ENCODE assay signal across 32 cellular contexts in the genomic region with DNA sequence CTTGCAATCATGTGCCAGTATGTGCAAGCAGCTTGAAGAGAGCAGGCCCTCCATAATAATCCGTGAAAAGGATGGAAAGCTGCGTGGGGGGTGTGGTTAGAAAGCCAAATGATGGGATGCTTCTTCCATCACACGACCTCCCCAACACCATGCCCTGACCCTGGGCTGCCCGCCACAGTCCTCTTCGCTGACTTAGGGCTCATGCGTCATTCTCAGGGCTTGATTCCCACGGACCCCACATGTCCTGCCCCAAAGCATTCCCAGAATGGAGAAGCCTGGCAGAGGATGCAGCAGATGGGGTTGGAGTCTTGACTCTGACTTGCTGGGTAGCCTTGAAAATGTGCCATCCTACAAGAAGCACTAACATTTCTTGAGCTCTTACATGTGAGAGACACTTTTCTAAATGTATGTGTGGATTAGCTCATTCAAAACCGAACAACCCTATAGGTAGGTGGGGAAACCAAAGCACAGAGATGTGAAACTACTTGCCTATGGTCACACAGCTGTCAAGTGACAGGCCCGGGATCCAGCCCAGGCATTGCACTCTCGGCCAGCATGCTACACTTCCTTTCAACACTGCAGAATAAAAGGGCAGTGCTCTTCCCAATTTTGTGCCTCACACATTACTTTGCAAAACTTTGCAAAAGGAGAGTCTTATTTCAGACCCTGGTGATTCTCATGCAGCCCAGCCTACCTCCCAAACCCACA. TPM values are rescaled to one million over a fixed set of nuclear protein-coding genes. Genes with fewer than 3 reads are reported as not detected.
A peak's percentile ranks its signal among the peaks of the same experiment; 100 is the strongest.
DNase-seq lines count a peak whose midpoint lies in the region; ATAC-seq and TF ChIP-seq lines count a peak whose summit lies in the region.
"Had no signal": no experiment of that assay in that cellular context is flagged by ENCODE, and none has a peak within 500 bp of the region (broad histone marks: within the 10 kb centered on the region; RNA-seq: fewer than 3 reads in every experiment).

No MANE protein-coding gene starts in this region.

- H3K4me1 ChIP-seq in heart right ventricle (peaks cover 14 to 58% (median 27%) of the 10 kb centered on the region in 9 donors), adrenal gland (replicated peaks in 1 of 2) (peaks cover 81 to 83% of the 10 kb centered on the region in 2 donors), upper lobe of right lung (peaks cover 25% of the 10 kb centered on the region)

- no peaks in the 10 kb centered on the region for H3K9me3 Mint-ChIP-seq in nephron
- no peaks in the 10 kb centered on the region for H3K9me3 Mint-ChIP-seq in natural killer cell treated with Interleukin-12 subunit alpha and Interleukin-12 subunit beta and Interleukin-15 and Interleukin-18, amount 100 ng/mL, for 72 hours
- H3K9me3 Mint-ChIP-seq: activated naive CD8-positive, alpha-beta T cell treated with anti-CD3 and anti-CD28 coated beads for 36 hours; CD8-positive, alpha-beta T cell; H9; neural progenitor cell; T-helper 1 cell treated with Interleukin-12 subunit alpha and Interleukin-12 subunit beta and Interleukin-4 antibody, amounts not matched to agents 30 μg/mL and 1 μg/mL, for 36 hours had no signal

- H3K4me3 ChIP-seq in heart right ventricle (no peak overlapping the region), adrenal gland (no peak overlapping the region), upper lobe of right lung (no peak overlapping the region)
- H3K4me3 ChIP-seq: heart left ventricle, neural progenitor cell, testis had no signal

- H3K36me3 Mint-ChIP-seq in nephron (ENCODE audit: low read depth) = no peaks in the 10 kb centered on the region
- H3K36me3 Mint-ChIP-seq in natural killer cell treated with Interleukin-12 subunit alpha and Interleukin-12 subunit beta and Interleukin-15 and Interleukin-18, amount 100 ng/mL, for 72 hours = no peaks in the 10 kb centered on the region
- H3K36me3 Mint-ChIP-seq: activated naive CD8-positive, alpha-beta T cell treated with anti-CD3 and anti-CD28 coated beads for 36 hours; CD8-positive, alpha-beta T cell; neural progenitor cell had no signal

- H3K9me3 ChIP-seq in heart right ventricle (no peaks in the 10 kb centered on the region), adrenal gland (replicated peaks in 1 of 3) (no peaks in the 10 kb centered on the region), upper lobe of right lung (no peaks in the 10 kb centered on the region)
- H3K9me3 ChIP-seq: heart left ventricle, testis had no signal

- 81 to 82% methylated on average over 10 of the region's 10 CpGs for WGBS in heart right ventricle, 2 donors
- 57 to 68% (median 65%) methylated on average over 10 of the region's 10 CpGs for WGBS in adrenal gland, 4 donors

- no peaks in the 10 kb centered on the region for H3K27me3 ChIP-seq in heart right ventricle
- no peaks in the 10 kb centered on the region for H3K27me3 ChIP-seq in adrenal gland
- H3K27me3 ChIP-seq in upper lobe of right lung = no peaks in the 10 kb centered on the region
- H3K27me3 ChIP-seq: heart left ventricle, neural progenitor cell, testis had no signal

- intact Hi-C loops in Right ventricle myocardium inferior (cut with DNase I) = no loop called here
- intact Hi-C loops in heart right ventricle (cut with DNase I) = loop anchor here in 5 of 10 donors (5.0 kb wide), 1 partner anchor 33 kb away; no protein-coding TSS in a partner anchor
- intact Hi-C loops in adrenal gland (cut with DNase I) = no loop called here
- intact Hi-C loops in upper lobe of right lung (cut with DNase I) = loop anchor here (10.0 kb wide), 1 partner anchor 114 kb away; no protein-coding TSS in a partner anchor

- H3K4me3 Mint-ChIP-seq in nephron = peak overlapping the region in 2 of 3 experiments; percentile 23 to 86
- no peak overlapping the region for H3K4me3 Mint-ChIP-seq in natural killer cell treated with Interleukin-12 subunit alpha and Interleukin-12 subunit beta and Interleukin-15 and Interleukin-18, amount 100 ng/mL, for 72 hours
- H3K4me3 Mint-ChIP-seq: activated CD8-positive, alpha-beta T cell treated with anti-CD3 and anti-CD28 coated beads, Interleukin-2, amount 10 ng/mL, durations not matched to agents 7 days and 5 days; activated naive CD8-positive, alpha-beta T cell treated with anti-CD3 and anti-CD28 coated beads for 36 hours; CD8-positive, alpha-beta T cell; H9; neural progenitor cell; T-helper 1 cell treated with Interleukin-12 subunit alpha and Interleukin-12 subunit beta and Interleukin-4 antibody, amounts not matched to agents 30 μg/mL and 1 μg/mL, for 36 hours had no signal

- TF ChIP-seq CTCF in heart right ventricle (IDR thresholded peaks at IDR 0.05) = no peak
- TF ChIP-seq CTCF in adrenal gland (IDR thresholded peaks at IDR 0.05) = no peak
- no peak for TF ChIP-seq CTCF in nephron (IDR thresholded peaks at IDR 0.05; ENCODE audit: unreplicated experiment in 3 of 3)
- TF ChIP-seq CTCF in upper lobe of right lung (IDR thresholded peaks at IDR 0.05) = no peak

- H3K27ac ChIP-seq in heart right ventricle (peak overlapping the region in 2 of 10 donors; percentile 8 to 15), adrenal gland (peak overlapping the region; percentile 30 to 95 (median 72)), upper lobe of right lung (no peak overlapping the region)
- H3K27ac ChIP-seq: neural progenitor cell had no signal

- H3K36me3 ChIP-seq in heart right ventricle = no peaks in the 10 kb centered on the region
- H3K36me3 ChIP-seq in adrenal gland (replicated peaks in 1 of 2) = no peaks in the 10 kb centered on the region
- no peaks in the 10 kb centered on the region for H3K36me3 ChIP-seq in upper lobe of right lung
- H3K36me3 ChIP-seq: heart left ventricle, neural progenitor cell had no signal

- H3K4me1 Mint-ChIP-seq in nephron = peaks cover 70% of the 10 kb centered on the region
- no peaks in the 10 kb centered on the region for H3K4me1 Mint-ChIP-seq in natural killer cell treated with Interleukin-12 subunit alpha and Interleukin-12 subunit beta and Interleukin-15 and Interleukin-18, amount 100 ng/mL, for 72 hours (ENCODE audit: low read depth in 2 of 2)
- H3K4me1 Mint-ChIP-seq: activated naive CD8-positive, alpha-beta T cell treated with anti-CD3 and anti-CD28 coated beads for 36 hours had no signal

- peak overlapping the region in 2 of 3 experiments; percentile 91 to 96 for H3K27ac Mint-ChIP-seq in nephron
- no peak overlapping the region for H3K27ac Mint-ChIP-seq in natural killer cell treated with Interleukin-12 subunit alpha and Interleukin-12 subunit beta and Interleukin-15 and Interleukin-18, amount 100 ng/mL, for 72 hours
- H3K27ac Mint-ChIP-seq: activated CD8-positive, alpha-beta T cell treated with anti-CD3 and anti-CD28 coated beads, Interleukin-2, amount 10 ng/mL, durations not matched to agents 7 days and 5 days; activated naive CD8-positive, alpha-beta T cell treated with anti-CD3 and anti-CD28 coated beads for 36 hours; CD8-positive, alpha-beta T cell; neural progenitor cell; progenitor cell of endocrine pancreas; T-helper 1 cell treated with Interleukin-12 subunit alpha and Interleukin-12 subunit beta and Interleukin-4 antibody, amounts not matched to agents 30 μg/mL and 1 μg/mL, for 36 hours had no signal

- no peak for ATAC-seq in Right ventricle myocardium inferior
- ATAC-seq in heart right ventricle = no peak
- ATAC-seq in upper lobe of right lung = peak; percentile 4
- no peak for ATAC-seq in natural killer cell treated with Interleukin-12 subunit alpha and Interleukin-12 subunit beta and Interleukin-15 and Interleukin-18, amount 100 ng/mL, for 72 hours
- ATAC-seq in GM21529 (IDR thresholded peaks at IDR 0.05; ENCODE audit: unreplicated experiment) = no peak
- ATAC-seq: activated CD8-positive, alpha-beta T cell treated with anti-CD3 and anti-CD28 coated beads, Interleukin-2, amount 10 ng/mL, durations not matched to agents 7 days and 5 days; CD8-positive, alpha-beta T cell; heart left ventricle; sciatic nerve had no signal

- H3K27me3 Mint-ChIP-seq in nephron (ENCODE audit: low read depth) = peaks cover 7% of the 10 kb centered on the region
- peaks cover 0 to 10% of the 10 kb centered on the region in 2 donors for H3K27me3 Mint-ChIP-seq in natural killer cell treated with Interleukin-12 subunit alpha and Interleukin-12 subunit beta and Interleukin-15 and Interleukin-18, amount 100 ng/mL, for 72 hours

- peak; percentile 45 for DNase-seq in Right ventricle myocardium inferior (ENCODE audit: missing footprints)
- no peak for DNase-seq in heart right ventricle
- peak in 1 of 7 donors; percentile 13 for DNase-seq in adrenal gland
- DNase-seq in upper lobe of right lung = no peak
- DNase-seq in natural killer cell treated with Interleukin-12 subunit alpha and Interleukin-12 subunit beta and Interleukin-15 and Interleukin-18, amount 100 ng/mL, for 72 hours (ENCODE audit: low spot score) = no peak
- DNase-seq in NCI-H2081 (lab: John Stamatoyannopoulos, UW) = no peak
- DNase-seq: 8988T; activated CD8-positive, alpha-beta T cell treated with anti-CD3 and anti-CD28 coated beads, Interleukin-2, amount 10 ng/mL, durations not matched to agents 7 days and 5 days; activated effector memory CD4-positive, alpha-beta T cell treated with anti-CD3 and anti-CD28 coated beads, Interleukin-2, amount 50 U/mL, for 16 hours; activated naive CD8-positive, alpha-beta T cell treated with anti-CD3 and anti-CD28 coated beads for 36 hours; CD8-positive, alpha-beta T cell; cerebellar nuclear complex; DMS 273 treated with DMSO at 0.1 percent for 48 hours; EL; H9; KBM-7; mammary epithelial cell; NCI-H1417; NCI-H2029 treated with DMSO at 0.1 percent for 48 hours; NCI-H446; NCI-H82; RPMI8226; stimulated activated CD4-positive, alpha-beta T cell treated with anti-CD3 and anti-CD28 coated beads, Interleukin-15, amount 100 ng/mL, for 24 hours; stimulated activated naive CD4-positive, alpha-beta T cell; testis had no signal

- no peak for TF ChIP-seq POLR2A in adrenal gland (IDR thresholded peaks at IDR 0.05)

RNA-seq across cellular contexts. Expression of a gene that starts 3.7 kb away (rescaled TPM):
- total RNA-seq in Right ventricle myocardium inferior (705 TPM), heart right ventricle (100 to 1,000 TPM; 583 to 844 (median 738) TPM), adrenal gland (100 to 1,000 TPM; 238 to 341 (median 304) TPM), upper lobe of right lung (669 TPM)
- polyA plus RNA-seq in heart right ventricle (100 to 1,000 TPM in 1 of 2 donors, 10 to 100 TPM in 1; 64.6 to 244 TPM), adrenal gland (100 to 1,000 TPM in 2 of 3 donors, 10 to 100 TPM in 1; 46.7 to 123 (median 122) TPM)
- total RNA-seq in natural killer cell treated with Interleukin-12 subunit alpha and Interleukin-12 subunit beta and Interleukin-15 and Interleukin-18, amount 100 ng/mL, for 72 hours = 1 to 10 TPM in 1 of 2 donors, under 1 TPM in 1; 0.29 to 2.1 TPM
- total RNA-seq: CD8-positive, alpha-beta T cell had no signal

Comparison
In these comparisons a context has a peak if more than half of its experiments do, and no peak if none do; other contexts are left out.
1. H3K27ac Mint-ChIP-seq: peak in nephron (2 of 3); none in natural killer cell treated with Interleukin-12 subunit alpha and Interleukin-12 subunit beta and Interleukin-15 and Interleukin-18, amount 100 ng/mL, for 72 hours (0 of 2).
2. RNA of a gene that starts 3.7 kb away (total RNA-seq): 583 to 844 TPM in heart right ventricle, 705 TPM in Right ventricle myocardium inferior (single experiment), 669 TPM in upper lobe of right lung (single experiment) and 238 to 341 TPM in adrenal gland; 0.29 to 2.1 TPM in natural killer cell treated with Interleukin-12 subunit alpha and Interleukin-12 subunit beta and Interleukin-15 and Interleukin-18, amount 100 ng/mL, for 72 hours; every median in the first group is over 10 times any median in the second.